7 cellular contexts compared by ENCODE assay signal in genomic region chr3:119295816-119296484, GRCh38. TPM values are rescaled to one million over a fixed set of nuclear protein-coding genes. Genes with fewer than 3 reads are reported as not detected.
DNase-seq lines count a peak whose midpoint lies in the region; ATAC-seq, FAIRE-seq and TF ChIP-seq lines count a peak whose summit lies in the region.

No MANE protein-coding gene starts in this region.

- TF ChIP-seq CTCF in fibroblast of villous mesenchyme (IDR thresholded peaks at IDR 0.05; ENCODE audit: insufficient read depth, low read depth, low read length), result no peak

- H3K4me3 Mint-ChIP-seq in stimulated activated effector memory CD8-positive, alpha-beta T cell treated with anti-CD3 and anti-CD28 coated beads, Interleukin-12 subunit alpha, Interleukin-12 subunit beta, amount 100 ng/mL, for 72 hours, result peak overlapping the region; percentile 88

- H3K36me3 Mint-ChIP-seq in stimulated activated effector memory CD8-positive, alpha-beta T cell treated with anti-CD3 and anti-CD28 coated beads, Interleukin-12 subunit alpha, Interleukin-12 subunit beta, amount 100 ng/mL, for 72 hours, result peaks cover 20% of the 10 kb centered on the region

- peak overlapping the region; percentile 80 for H3K4me3 ChIP-seq in fibroblast of villous mesenchyme (ENCODE audit: low read depth, low read length)

- peaks cover 58% of the 10 kb centered on the region for H3K4me1 Mint-ChIP-seq in stimulated activated effector memory CD8-positive, alpha-beta T cell treated with anti-CD3 and anti-CD28 coated beads, Interleukin-12 subunit alpha, Interleukin-12 subunit beta, amount 100 ng/mL, for 72 hours

- no peak for DNase-seq in GM18507 (ENCODE audit: extremely low spot score, insufficient read length, low read depth)
- DNase-seq in SIG-M5 treated with dmso at 0.1 percent for 504 hours (lab: John Stamatoyannopoulos, UW; ENCODE audit: unreplicated experiment), result peak; percentile 66
- DNase-seq in fibroblast of villous mesenchyme (ENCODE audit: low read depth), result peak; percentile 50
- DNase-seq in stimulated activated effector memory CD8-positive, alpha-beta T cell treated with anti-CD3 and anti-CD28 coated beads, Interleukin-12 subunit alpha, Interleukin-12 subunit beta, amount 100 ng/mL, for 72 hours (ENCODE audit: low spot score in 2 of 2), result no peak
- no peak for DNase-seq in HK-2 (ENCODE audit: unreplicated experiment)

- H3K9me3 Mint-ChIP-seq in stimulated activated effector memory CD8-positive, alpha-beta T cell treated with anti-CD3 and anti-CD28 coated beads, Interleukin-12 subunit alpha, Interleukin-12 subunit beta, amount 100 ng/mL, for 72 hours, result no peaks in the 10 kb centered on the region

- FAIRE-seq in GM18507 (lab: Jason Lieb, UNC), result peak; percentile 67

- ATAC-seq in stimulated activated effector memory CD8-positive, alpha-beta T cell treated with anti-CD3 and anti-CD28 coated beads, Interleukin-12 subunit alpha, Interleukin-12 subunit beta, amount 100 ng/mL, for 72 hours, result no peak
- ATAC-seq in HG02938 (IDR thresholded peaks at IDR 0.05; ENCODE audit: unreplicated experiment) (no peak), GM21737 (IDR thresholded peaks at IDR 0.05; ENCODE audit: unreplicated experiment) (no peak)

- peak overlapping the region; percentile 91 for H3K27ac Mint-ChIP-seq in stimulated activated effector memory CD8-positive, alpha-beta T cell treated with anti-CD3 and anti-CD28 coated beads, Interleukin-12 subunit alpha, Interleukin-12 subunit beta, amount 100 ng/mL, for 72 hours

RNA-seq across cellular contexts. Expression of gene ARHGAP31, which starts 1.8 kb away (rescaled TPM):
- 15.1 and 15.5 TPM in 2 replicates for total RNA-seq in fibroblast of villous mesenchyme

RNA-seq across cellular contexts. Expression of gene B4GALT4, which starts 55.3 kb away (rescaled TPM):
- total RNA-seq in fibroblast of villous mesenchyme, result 28.3 and 47.5 TPM in 2 replicates

Comparison
In these comparisons a context has a peak if more than half of its experiments do, and no peak if none do; other contexts are left out.
1. DNase-seq: peak in SIG-M5 treated with dmso at 0.1 percent for 504 hours (single experiment) and fibroblast of villous mesenchyme (single experiment); none in GM18507 (single experiment), stimulated activated effector memory CD8-positive, alpha-beta T cell treated with anti-CD3 and anti-CD28 coated beads, Interleukin-12 subunit alpha, Interleukin-12 subunit beta, amount 100 ng/mL, for 72 hours (0 of 2) and HK-2 (single experiment).